7 cellular contexts compared by ENCODE assay signal in the genomic region with DNA sequence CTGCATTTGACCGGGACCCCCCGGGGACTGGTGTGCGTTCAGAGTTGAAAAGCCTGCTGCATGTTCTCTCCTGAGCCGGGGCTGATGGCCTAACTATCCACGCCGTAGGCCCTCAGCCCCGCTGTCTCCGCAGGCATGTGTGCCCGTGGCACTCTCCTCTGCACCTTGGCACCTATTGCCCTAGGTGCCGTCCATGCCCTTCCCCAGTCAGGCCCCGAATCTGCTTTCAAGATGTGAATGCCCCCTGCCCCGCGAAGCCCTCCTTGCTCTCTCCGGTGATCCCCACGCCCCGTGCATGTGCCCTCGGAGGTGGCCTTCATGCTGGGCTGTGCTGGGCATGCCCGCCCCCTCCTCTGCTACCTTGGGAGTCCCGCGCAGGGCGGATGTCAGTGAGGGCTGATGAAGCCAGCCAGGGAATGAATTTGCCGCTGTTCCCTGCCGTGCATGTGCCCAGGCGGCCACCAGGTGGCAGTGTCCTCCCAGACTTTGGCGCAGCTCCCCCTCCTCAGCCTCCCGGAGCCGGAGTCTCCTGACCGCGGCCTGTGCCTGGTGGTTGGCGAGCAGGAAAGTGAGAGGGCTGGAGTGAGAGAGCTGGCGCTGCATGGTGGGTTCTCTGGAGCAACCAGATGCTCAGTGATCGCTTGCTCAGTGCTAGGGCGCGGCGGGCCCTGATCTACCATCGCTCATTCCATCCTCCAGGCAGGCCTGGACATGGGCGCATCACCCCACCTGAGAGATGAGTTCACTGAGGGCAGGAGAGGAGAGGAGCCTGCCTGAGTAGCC.
DNase-seq lines count a peak whose midpoint lies in the region; ATAC-seq and TF ChIP-seq lines count a peak whose summit lies in the region.

No MANE protein-coding gene starts in this region.

- H3K4me1 Mint-ChIP-seq in MCF 10A (ENCODE audit: insufficient read depth, unreplicated experiment), result no peaks in the 10 kb centered on the region

- no peak overlapping the region for H3K4me3 Mint-ChIP-seq in MCF 10A (ENCODE audit: unreplicated experiment)

- H3K9me3 ChIP-seq in WERI-Rb-1 (ENCODE audit: severe bottlenecking), result no peaks in the 10 kb centered on the region
- no peaks in the 10 kb centered on the region for H3K9me3 ChIP-seq in iPS-20b (ENCODE audit: insufficient read depth, low read depth, low read length)

- peaks cover 6% of the 10 kb centered on the region; the same call in 1 of the 2 replicates for H3K4me1 ChIP-seq in iPS-20b (ENCODE audit: insufficient read depth, low read length)

- no peak for ATAC-seq in HG02970 (IDR thresholded peaks at IDR 0.05; ENCODE audit: low FRiP score, unreplicated experiment)

- CTCF ChIA-PET in MCF 10A (lab: Yijun Ruan, JAX), result interaction anchor here (0.6 to 9.8 kb wide), 41 partner anchors 10 to 1888 kb away, joined by 3 to 217 read pairs (median 4); no protein-coding TSS in a partner anchor

- peaks cover 14% of the 10 kb centered on the region for H3K36me3 ChIP-seq in WERI-Rb-1
- H3K36me3 ChIP-seq in iPS-20b (ENCODE audit: insufficient read depth, low read depth, low read length), result no peaks in the 10 kb centered on the region

- H3K9me3 Mint-ChIP-seq in MCF 10A (ENCODE audit: unreplicated experiment), result no peaks in the 10 kb centered on the region

- BruUV-seq in MCF 10A (replicated peaks; lab: Mats Ljungman, UMichigan), result no TSS peak

- no peak overlapping the region for H3K4me3 ChIP-seq in WERI-Rb-1 (ENCODE audit: low read depth, low read length)
- H3K4me3 ChIP-seq in iPS-20b (ENCODE audit: low read length), result peak overlapping the region; percentile 66; the same call in 1 of the 2 replicates

- no peak overlapping the region for H3K27ac Mint-ChIP-seq in MCF 10A (ENCODE audit: low read depth, unreplicated experiment)

- POLR2A ChIA-PET in MCF 10A (lab: Yijun Ruan, JAX), result interaction anchor here (0.7 to 1.8 kb wide), 3 partner anchors 16 to 57 kb away, joined by 3 to 4 read pairs (median 4); no protein-coding TSS in a partner anchor

- intact Hi-C loops in MCF 10A (cut with micrococcal nuclease), result loop anchor here (1.0 to 2.0 kb wide), 2 partner anchors 58 to 280 kb away; no protein-coding TSS in a partner anchor

- H3K27me3 Mint-ChIP-seq in MCF 10A (ENCODE audit: insufficient read depth, unreplicated experiment), result no peaks in the 10 kb centered on the region

- no peaks in the 10 kb centered on the region for H3K36me3 Mint-ChIP-seq in MCF 10A (ENCODE audit: insufficient read depth, unreplicated experiment)

- H3K27ac ChIP-seq in WERI-Rb-1 (no peak overlapping the region), iPS-20b (ENCODE audit: low read length) (no peak overlapping the region)

- DNase-seq in NCI-H1694 (lab: John Stamatoyannopoulos, UW) (peak; percentile 41), WERI-Rb-1 (peak; percentile 91), MCF 10A (ENCODE audit: unreplicated experiment) (peak; percentile 70)
- DNase-seq in stimulated activated CD4-positive, alpha-beta T cell treated with anti-CD3 and anti-CD28 coated beads, Interleukin-12 subunit alpha, Interleukin-12 subunit beta, amount 100 ng/mL, for 24 hours (ENCODE audit: low read depth in 2 of 2), result peak; percentile 44 to 58

- H3K9ac ChIP-seq in iPS-20b (ENCODE audit: low read depth, low read length), result no peak overlapping the region

- H3K27me3 ChIP-seq in WERI-Rb-1 (ENCODE audit: insufficient read depth, low read depth, severe bottlenecking) (no peaks in the 10 kb centered on the region), iPS-20b (ENCODE audit: insufficient read depth, low read length) (peaks cover 22% of the 10 kb centered on the region)

- peak; percentile 90 for TF ChIP-seq CTCF in GM12872 (IDR thresholded peaks at IDR 0.05; ENCODE audit: insufficient read depth, low read depth, low read length)
- TF ChIP-seq CTCF in WERI-Rb-1 (IDR thresholded peaks at IDR 0.05; ENCODE audit: low read depth, low read length), result peak; percentile 99
- peak; percentile 98 for TF ChIP-seq CTCF in MCF 10A (IDR thresholded peaks at IDR 0.05; ENCODE audit: unreplicated experiment)

Comparison
In these comparisons a context has a peak if more than half of its experiments do, and no peak if none do; other contexts are left out.
1. DNase-seq: peak in every context shown above with its lines; median percentile 91 in WERI-Rb-1; 70 in MCF 10A; 51 in stimulated activated CD4-positive, alpha-beta T cell treated with anti-CD3 and anti-CD28 coated beads, Interleukin-12 subunit alpha, Interleukin-12 subunit beta, amount 100 ng/mL, for 24 hours; 41 in NCI-H1694.